In the genomic region with DNA sequence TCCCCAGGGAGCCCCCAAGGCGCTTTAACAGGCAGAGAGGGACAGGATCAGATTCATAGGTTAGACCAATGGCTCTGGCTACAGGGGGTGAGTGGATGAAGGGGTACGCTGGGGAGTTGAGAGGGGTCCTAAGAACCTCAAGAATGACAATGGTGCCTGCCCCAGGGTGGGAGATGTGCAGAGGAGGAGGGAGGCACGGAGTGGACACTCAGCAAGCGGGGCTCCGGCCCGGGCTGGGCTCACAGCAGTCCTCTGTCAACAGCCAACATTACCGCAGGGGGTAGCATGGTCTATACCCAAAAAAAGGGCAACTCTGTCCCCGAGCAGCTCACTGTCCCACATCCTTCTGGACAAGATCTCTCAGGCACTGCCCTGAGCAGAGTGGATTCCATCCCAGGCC, we compare ENCODE assay signal across 26 cellular contexts. TPM values are rescaled to one million over a fixed set of nuclear protein-coding genes. Genes with fewer than 3 reads are reported as not detected.
"Had no signal": no experiment of that assay in that cellular context is flagged by ENCODE, and none has a peak within 500 bp of the region (broad histone marks: within the 10 kb centered on the region; RNA-seq: fewer than 3 reads in every experiment).

No MANE protein-coding gene starts in this region.

- H3K9me3 Mint-ChIP-seq: stimulated activated memory B cell treated with anti-CD40 and anti-IgM and Interleukin-4, amounts not matched to agents 10 μg/mL and 1 μg/mL and 100 μg/mL, for 72 hours; stimulated activated naive CD8-positive, alpha-beta T cell treated with anti-CD3 and anti-CD28 coated beads, Interleukin-15, amount 100 ng/mL, for 72 hours; type B pancreatic cell had no signal

- DNase-seq: hippocampal formation; kidney glomerular epithelial cell; left cardiac atrium; left ventricle myocardium superior; lower lobe of right lung; mammary epithelial cell; mesenchymal stem cell; midbrain; naive thymus-derived CD4-positive, alpha-beta T cell; occipital lobe; retina; right cardiac atrium; small intestine; spleen; stimulated activated CD4-positive, alpha-beta T cell treated with anti-CD3 and anti-CD28 coated beads, Interleukin-4, amount 100 ng/mL, for 24 hours; stimulated activated naive CD4-positive, alpha-beta T cell treated with Interleukin-2 at 50 U/mL for 16 hours; stimulated activated naive CD8-positive, alpha-beta T cell treated with anti-CD3 and anti-CD28 coated beads, Interleukin-15, amount 100 ng/mL, for 72 hours; substantia nigra had no signal

- ATAC-seq: left lobe of liver; lower lobe of right lung; mucosa of descending colon; naive thymus-derived CD4-positive, alpha-beta T cell; right cardiac atrium; sciatic nerve; stimulated activated memory B cell treated with anti-CD40 and anti-IgM and Interleukin-4, amounts not matched to agents 10 μg/mL and 1 μg/mL and 100 μg/mL, for 72 hours; stimulated activated naive CD8-positive, alpha-beta T cell treated with anti-CD3 and anti-CD28 coated beads, Interleukin-15, amount 100 ng/mL, for 72 hours had no signal

- H3K4me1 Mint-ChIP-seq: naive thymus-derived CD4-positive, alpha-beta T cell; neural progenitor cell; stimulated activated memory B cell treated with anti-CD40 and anti-IgM and Interleukin-4, amounts not matched to agents 10 μg/mL and 1 μg/mL and 100 μg/mL, for 72 hours; stimulated activated naive CD8-positive, alpha-beta T cell treated with anti-CD3 and anti-CD28 coated beads, Interleukin-15, amount 100 ng/mL, for 72 hours had no signal

- H3K4me3 Mint-ChIP-seq: naive thymus-derived CD4-positive, alpha-beta T cell; nephron progenitor cell; neural progenitor cell; stimulated activated memory B cell treated with anti-CD40 and anti-IgM and Interleukin-4, amounts not matched to agents 10 μg/mL and 1 μg/mL and 100 μg/mL, for 72 hours; stimulated activated naive CD8-positive, alpha-beta T cell treated with anti-CD3 and anti-CD28 coated beads, Interleukin-15, amount 100 ng/mL, for 72 hours; type B pancreatic cell had no signal

- H3K36me3 Mint-ChIP-seq: naive thymus-derived CD4-positive, alpha-beta T cell; neural progenitor cell; stimulated activated memory B cell treated with anti-CD40 and anti-IgM and Interleukin-4, amounts not matched to agents 10 μg/mL and 1 μg/mL and 100 μg/mL, for 72 hours; type B pancreatic cell had no signal

- H3K27ac Mint-ChIP-seq: naive thymus-derived CD4-positive, alpha-beta T cell; nephron progenitor cell; neural progenitor cell; stimulated activated memory B cell treated with anti-CD40 and anti-IgM and Interleukin-4, amounts not matched to agents 10 μg/mL and 1 μg/mL and 100 μg/mL, for 72 hours; stimulated activated naive CD8-positive, alpha-beta T cell treated with anti-CD3 and anti-CD28 coated beads, Interleukin-15, amount 100 ng/mL, for 72 hours; type B pancreatic cell had no signal

RNA-seq across cellular contexts. Expression of gene PPP2R2C, which starts 47.6 kb away (rescaled TPM):
- total RNA-seq: lower lobe of right lung; naive thymus-derived CD4-positive, alpha-beta T cell; osteocyte had no signal
